In the genomic region with DNA sequence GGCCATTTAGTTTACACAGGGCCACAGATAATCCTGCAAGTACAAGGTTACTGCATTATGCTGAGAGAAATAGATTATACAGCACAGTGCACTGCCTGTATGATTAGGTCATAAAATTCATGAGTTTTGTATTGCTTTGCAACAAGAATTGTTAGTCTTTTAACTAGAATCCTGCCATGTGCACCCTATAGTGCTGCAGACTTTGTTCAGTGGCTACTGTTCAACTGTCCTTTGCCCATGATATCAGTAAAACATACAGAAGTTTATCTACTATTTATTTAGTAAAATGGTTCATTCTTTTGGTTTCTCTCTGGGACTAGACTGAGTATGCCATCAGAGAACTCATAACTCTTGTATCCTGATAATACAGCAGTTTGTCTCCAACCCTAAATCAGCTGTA, we compare ENCODE assay signal across 16 cellular contexts.
DNase-seq lines count a peak whose midpoint lies in the region; ATAC-seq and TF ChIP-seq lines count a peak whose summit lies in the region.
"Had no signal": no experiment of that assay in that cellular context is flagged by ENCODE, and none has a peak within 500 bp of the region (broad histone marks: within the 10 kb centered on the region; RNA-seq: fewer than 3 reads in every experiment).

No MANE protein-coding gene starts in this region.

- no peak overlapping the region for H2AK5ac ChIP-seq in trophoblast cell (ENCODE audit: low read length)

- H4K8ac ChIP-seq in trophoblast cell (ENCODE audit: low read depth, low read length) = no peak overlapping the region

- no peak overlapping the region for H2BK120ac ChIP-seq in trophoblast cell (ENCODE audit: insufficient read depth, low read length, poor library complexity)

- H3K27ac ChIP-seq in trophoblast cell (ENCODE audit: low read depth, low read length) (no peak overlapping the region), coronary artery (no peak overlapping the region)
- H3K27ac ChIP-seq: A549, C4-2B had no signal

- H2AFZ ChIP-seq in trophoblast cell (ENCODE audit: insufficient read depth, low read length, poor library complexity) = no peak overlapping the region

- no peaks in the 10 kb centered on the region for H3K79me2 ChIP-seq in trophoblast cell (ENCODE audit: control insufficient read depth, insufficient read depth, low read length, poor library complexity)

- H3K4me3 ChIP-seq in mucosa of descending colon (no peak overlapping the region), trophoblast cell (ENCODE audit: low read depth, low read length) (no peak overlapping the region), coronary artery (no peak overlapping the region)
- H3K4me3 ChIP-seq: A549 had no signal

- no peak overlapping the region for H4K12ac ChIP-seq in trophoblast cell (ENCODE audit: low read depth, low read length)

- H3K4me1 ChIP-seq in mucosa of descending colon (ENCODE audit: low read depth) (peaks cover 4% of the 10 kb centered on the region), trophoblast cell (ENCODE audit: control insufficient read depth in 1 of 2, insufficient read depth in 2 of 2, low read length in 2 of 2) (no peaks in the 10 kb centered on the region)
- H3K4me1 ChIP-seq: A549, BE2C had no signal

- no peak overlapping the region for H3K4me2 ChIP-seq in trophoblast cell (ENCODE audit: low read length)
- H3K4me2 ChIP-seq: A549 had no signal

- H3K27me3 ChIP-seq in trophoblast cell (ENCODE audit: insufficient read depth, low read length) = no peaks in the 10 kb centered on the region
- H3K27me3 ChIP-seq: BE2C had no signal

- no peak overlapping the region for H3K9ac ChIP-seq in trophoblast cell (ENCODE audit: low read length)

- H3K4ac ChIP-seq in trophoblast cell (ENCODE audit: low read depth, low read length) = no peak overlapping the region

- H2BK5ac ChIP-seq in trophoblast cell (ENCODE audit: low read depth, low read length, poor library complexity) = no peak overlapping the region

- no peak overlapping the region for H2BK12ac ChIP-seq in trophoblast cell (ENCODE audit: low read length)

- H3K23ac ChIP-seq in trophoblast cell (ENCODE audit: low read length) = no peak overlapping the region

- H3K14ac ChIP-seq in trophoblast cell (ENCODE audit: low read length) = no peak overlapping the region

- no peak overlapping the region for H3K18ac ChIP-seq in trophoblast cell (ENCODE audit: low read length)

- TF ChIP-seq CTCF in mucosa of descending colon (IDR thresholded peaks at IDR 0.05) = no peak
- no peak for TF ChIP-seq CTCF in coronary artery (IDR thresholded peaks at IDR 0.05)

- no peaks in the 10 kb centered on the region for H3K79me1 ChIP-seq in trophoblast cell (ENCODE audit: low read length)

- peak; percentile 57 to 63 for DNase-seq in NCI-H526 (lab: John Stamatoyannopoulos, UW)
- DNase-seq in left lobe of liver (ENCODE audit: low spot score) = no peak
- peak in 1 of 3 donors; percentile 10 for DNase-seq in mucosa of descending colon
- no peak for DNase-seq in retina
- DNase-seq in occipital lobe (lab: John Stamatoyannopoulos, UW) = no peak
- no peak for DNase-seq in trophoblast cell
- DNase-seq in coronary artery (ENCODE audit: low spot score) = no peak
- DNase-seq: BE2C; CD4-positive, alpha-beta memory T cell; DND-41; GDM1; HCEC 1CT; HFFc6 had no signal

- peak; percentile 10 for ATAC-seq in GM18867 (IDR thresholded peaks at IDR 0.05; ENCODE audit: unreplicated experiment)
- ATAC-seq in left lobe of liver = peak; percentile 95
- peak; percentile 29 for ATAC-seq in mucosa of descending colon
- ATAC-seq: A549 had no signal

- H3K9me3 ChIP-seq in mucosa of descending colon = no peaks in the 10 kb centered on the region
- H3K9me3 ChIP-seq in trophoblast cell (ENCODE audit: insufficient read depth, low read depth, low read length) = no peaks in the 10 kb centered on the region
- H3K9me3 ChIP-seq: A549, BE2C had no signal

- no peaks in the 10 kb centered on the region for H3K36me3 ChIP-seq in mucosa of descending colon (ENCODE audit: low read depth)
- H3K36me3 ChIP-seq in trophoblast cell (ENCODE audit: control insufficient read depth in 1 of 2, insufficient read depth in 2 of 2, low read length in 2 of 2) = no peaks in the 10 kb centered on the region
- H3K36me3 ChIP-seq: BE2C had no signal

- intact Hi-C loops in mucosa of descending colon (cut with DNase I, micrococcal nuclease) = no loop called here

- H4K91ac ChIP-seq in trophoblast cell (ENCODE audit: low read depth, low read length) = no peak overlapping the region

Comparison
In these comparisons a context has a peak if more than half of its experiments do, and no peak if none do; other contexts are left out.
1. ATAC-seq: peak in every context shown above with its lines; median percentile 95 in left lobe of liver; 29 in mucosa of descending colon; 10 in GM18867.
2. DNase-seq: peak in NCI-H526 (2 of 2); none in left lobe of liver (single experiment), retina (single experiment), occipital lobe (single experiment), trophoblast cell (0 of 2) and coronary artery (single experiment).